ENCODE assay signal across 1 cellular context in genomic region chr1:45260244-45260643, GRCh38.
TF ChIP-seq lines count a peak whose summit lies in the region.

No MANE protein-coding gene starts in this region.

TF ChIP-seq in HepG2, 621 proteins besides CTCF, POLR2A, EP300 and RAD21 (continued from another document):
- TF ChIP-seq HNF1B (CRISPR knock-in tag; IDR thresholded peaks at IDR 0.05) (peak; percentile 22; the same call in 1 of the 2 replicates), RARA (CRISPR knock-in tag; IDR thresholded peaks at IDR 0.05) (peak; percentile 63), HMG20B (CRISPR knock-in tag; conservative IDR thresholded peaks at IDR 0.05) (no peak), SOX5 (CRISPR knock-in tag; IDR thresholded peaks at IDR 0.05; ENCODE audit: borderline replicate concordance) (peak; percentile 69; the same call in 1 of the 2 replicates), SOX6 (IDR thresholded peaks at IDR 0.05) (no peak), SOX6 (CRISPR knock-in tag; IDR thresholded peaks at IDR 0.05) (peak; percentile 71), CREB1 (IDR thresholded peaks at IDR 0.05) (0 out of 2 replicates have a peak, but pooled peaks have one; percentile 6), CREB1 (CRISPR knock-in tag; IDR thresholded peaks at IDR 0.05) (no peak), ZBTB38 (CRISPR knock-in tag; IDR thresholded peaks at IDR 0.05) (no peak), FOXP1 (IDR thresholded peaks at IDR 0.05) (no peak), FOXP1 (CRISPR knock-in tag; IDR thresholded peaks at IDR 0.05) (peak; percentile 66), FOSL2 (CRISPR knock-in tag; IDR thresholded peaks at IDR 0.05) (peak; percentile 34; the same call in 1 of the 2 replicates), NR2F6 (IDR thresholded peaks at IDR 0.05) (peak; percentile 52; the same call in 1 of the 2 replicates), NR2F6 (CRISPR knock-in tag; IDR thresholded peaks at IDR 0.05) (peak; percentile 50; the same call in 1 of the 2 replicates), MED1 (CRISPR knock-in tag; IDR thresholded peaks at IDR 0.05) (peak; percentile 57; the same call in 1 of the 2 replicates), ATF4 (CRISPR knock-in tag; IDR thresholded peaks at IDR 0.05) (peak in 1 of 2 experiments; percentile 22; a peak in 1 of 4 replicates), ZNF562 (CRISPR knock-in tag; IDR thresholded peaks at IDR 0.05; ENCODE audit: borderline replicate concordance) (no peak), PBX2 (CRISPR knock-in tag; IDR thresholded peaks at IDR 0.05) (peak; percentile 59; the same call in 1 of the 2 replicates), MEIS2 (CRISPR knock-in tag; IDR thresholded peaks at IDR 0.05) (peak; percentile 68; the same call in 1 of the 2 replicates), BCL6 (CRISPR knock-in tag; IDR thresholded peaks at IDR 0.05) (peak; percentile 34; the same call in 1 of the 2 replicates), ASH2L (IDR thresholded peaks at IDR 0.05; ENCODE audit: insufficient read length, low read depth, low read length) (peak; percentile 19), PAXIP1 (CRISPR knock-in tag; conservative IDR thresholded peaks at IDR 0.05) (0 out of 2 replicates have a peak, but pooled peaks have one; percentile 24), NR2F1 (CRISPR knock-in tag; IDR thresholded peaks at IDR 0.05) (peak in 1 of 2 experiments; percentile 85; a peak in 2 of 4 replicates), FOXA3 (CRISPR knock-in tag; IDR thresholded peaks at IDR 0.05) (peak; percentile 34; the same call in 1 of the 2 replicates), RXRB (CRISPR knock-in tag; IDR thresholded peaks at IDR 0.05; ENCODE audit: borderline replicate concordance) (peak; percentile 43; the same call in 1 of the 2 replicates), SOX13 (IDR thresholded peaks at IDR 0.05) (no peak), SOX13 (CRISPR knock-in tag; conservative IDR thresholded peaks at IDR 0.05 in 1 of 2, IDR thresholded peaks at IDR 0.05 in 1 of 2) (peak in 1 of 2 experiments; percentile 68; a peak in 1 of 4 replicates), ZNF552 (CRISPR knock-in tag; IDR thresholded peaks at IDR 0.05; ENCODE audit: borderline replicate concordance) (no peak), EZH2 (conservative IDR thresholded peaks at IDR 0.05; ENCODE audit: low read depth, low read length) (no peak), SAP130 (CRISPR knock-in tag; IDR thresholded peaks at IDR 0.05; ENCODE audit: low read depth) (peak; percentile 39; the same call in 1 of the 2 replicates), GFI1 (CRISPR knock-in tag; IDR thresholded peaks at IDR 0.05; ENCODE audit: borderline replicate concordance) (peak; percentile 60; the same call in 1 of the 2 replicates), GATAD2A (CRISPR knock-in tag; IDR thresholded peaks at IDR 0.05) (peak; percentile 19; the same call in 1 of the 2 replicates), ZNF740 (CRISPR knock-in tag; IDR thresholded peaks at IDR 0.05) (no peak), ARID5B (CRISPR knock-in tag; IDR thresholded peaks at IDR 0.05) (peak; percentile 73), AHDC1 (CRISPR knock-in tag; IDR thresholded peaks at IDR 0.05; ENCODE audit: borderline replicate concordance) (peak; percentile 69; the same call in 1 of the 2 replicates), NR2F2 (IDR thresholded peaks at IDR 0.05; ENCODE audit: borderline replicate concordance, low read depth) (peak; percentile 69; the same call in 1 of the 2 replicates)
